ENCODE assay signal across 8 cellular contexts in genomic region chr19:10086032-10086903, GRCh38. TPM values are rescaled to one million over a fixed set of nuclear protein-coding genes. Genes with fewer than 3 reads are reported as not detected.
A peak's percentile ranks its signal among the peaks of the same experiment; 100 is the strongest.
DNase-seq lines count a peak whose midpoint lies in the region; ATAC-seq, FAIRE-seq and TF ChIP-seq lines count a peak whose summit lies in the region.

Gene SHFL, plus strand, starts transcription at chr19:10086317. Its CDS starts 111 bp downstream, at chr19:10086428.

- no peaks in the 10 kb centered on the region for H3K4me1 ChIP-seq in endocrine pancreas (ENCODE audit: control insufficient read depth, insufficient read depth, low read length)

- H3K9me3 ChIP-seq in endocrine pancreas (ENCODE audit: control insufficient read depth, low read length) = no peaks in the 10 kb centered on the region

- ATAC-seq in HG02610 (IDR thresholded peaks at IDR 0.05; ENCODE audit: unreplicated experiment) = peak; percentile 79
- ATAC-seq in GM18870 (IDR thresholded peaks at IDR 0.05; ENCODE audit: unreplicated experiment) = no peak

- peak within 1 kb of the TSS; percentile 90 for H3K9ac ChIP-seq in endocrine pancreas (ENCODE audit: control insufficient read depth, insufficient read depth, low read length)

- TF ChIP-seq POLR2A in GM12892 (IDR thresholded peaks at IDR 0.05; ENCODE audit: low read depth, low read length) = peak; percentile 62; the same call in 1 of the 2 replicates

- no peaks in the 10 kb centered on the region for H3K27me3 ChIP-seq in endocrine pancreas (ENCODE audit: control insufficient read depth, insufficient read depth, low read length)

- H3K36me3 ChIP-seq in endocrine pancreas (ENCODE audit: control insufficient read depth, insufficient read depth, low read length) = peaks cover 3% of the 10 kb centered on the region

- peak; percentile 94 for DNase-seq in GM12892 (ENCODE audit: insufficient read length)
- peak; percentile 21 for DNase-seq in NCI-H2227 treated with DMSO at 0.1 percent for 48 hours (lab: John Stamatoyannopoulos, UW)
- peak; percentile 71 for DNase-seq in activated CD8-positive, alpha-beta memory T cell treated with anti-CD3 and anti-CD28 coated beads for 4 hours (ENCODE audit: low read depth in 2 of 2)
- DNase-seq in mesenteric fat pad (ENCODE audit: low spot score) = peak; percentile 94
- peak; percentile 57 for DNase-seq in stimulated activated CD8-positive, alpha-beta memory T cell treated with anti-CD3 and anti-CD28 coated beads, Interleukin-12 subunit alpha, Interleukin-12 subunit beta, amount 100 ng/mL, for 24 hours (ENCODE audit: extremely low read depth)

- peak; percentile 95 for FAIRE-seq in GM12892 (lab: Jason Lieb, UNC)

- no peak within 1 kb of the TSS for H3K4me3 ChIP-seq in endocrine pancreas (ENCODE audit: control insufficient read depth, insufficient read depth, low read length)

RNA-seq across cellular contexts. Expression of gene SHFL, which starts in this region (rescaled TPM):
- 58.7 TPM for polyA plus RNA-seq in GM12892 (2012; ENCODE audit: missing spikeins)
- 29.3 TPM for total RNA-seq in mesenteric fat pad

Comparison
In these comparisons a context has a peak if more than half of its experiments do, and no peak if none do; other contexts are left out.
1. DNase-seq: peak in every context shown above with its lines; median percentile 94 in GM12892; 94 in mesenteric fat pad; 71 in activated CD8-positive, alpha-beta memory T cell treated with anti-CD3 and anti-CD28 coated beads for 4 hours; 57 in stimulated activated CD8-positive, alpha-beta memory T cell treated with anti-CD3 and anti-CD28 coated beads, Interleukin-12 subunit alpha, Interleukin-12 subunit beta, amount 100 ng/mL, for 24 hours; 21 in NCI-H2227 treated with DMSO at 0.1 percent for 48 hours.